In genomic region chr20:41095110-41095969, GRCh38 we compare ENCODE assay signal across 8 cellular contexts. TPM values are rescaled to one million over a fixed set of nuclear protein-coding genes. Genes with fewer than 3 reads are reported as not detected.
DNase-seq lines count a peak whose midpoint lies in the region; ATAC-seq, FAIRE-seq and TF ChIP-seq lines count a peak whose summit lies in the region.

No MANE protein-coding gene starts in this region.

- H3K27me3 ChIP-seq in bronchial epithelial cell (ENCODE audit: control insufficient read depth, insufficient read depth, low read length) (no peaks in the 10 kb centered on the region), keratinocyte (ENCODE audit: control insufficient read depth, extremely low read depth, insufficient read depth, low read length) (no peaks in the 10 kb centered on the region)

- H3K4me3 ChIP-seq in bronchial epithelial cell (ENCODE audit: low read depth, low read length): no peak overlapping the region
- no peak overlapping the region for H3K4me3 ChIP-seq in keratinocyte (ENCODE audit: control insufficient read depth in 2 of 3, extremely low read depth in 1 of 3, insufficient read depth in 2 of 3, low read depth in 1 of 3, low read length in 3 of 3)

- H3K4me2 ChIP-seq in keratinocyte (ENCODE audit: control insufficient read depth, extremely low read depth, insufficient read depth, low read depth, low read length): no peak overlapping the region

- no peak for ATAC-seq in GM19035 (IDR thresholded peaks at IDR 0.05; ENCODE audit: unreplicated experiment)

- peak; percentile 4 for DNase-seq in NK-92 treated with Interleukin-12 subunit alpha and Interleukin-12 subunit beta, amount 100 ng/mL, for 24 hours (lab: John Stamatoyannopoulos, UW)
- DNase-seq in NK-92 (lab: John Stamatoyannopoulos, UW; ENCODE audit: unreplicated experiment) (no peak), NCI-H2081 treated with DMSO at 0.1 percent for 48 hours (lab: John Stamatoyannopoulos, UW) (peak; percentile 9), bronchial epithelial cell (ENCODE audit: low read depth) (peak; percentile 49), keratinocyte (ENCODE audit: low read depth, low spot score) (no peak)
- peak; percentile 45 to 50 for DNase-seq in stimulated activated CD4-positive, alpha-beta T cell treated with anti-CD3 and anti-CD28 coated beads, Interleukin-4, amount 100 ng/mL, for 4 hours

- no peaks in the 10 kb centered on the region for H3K79me2 ChIP-seq in keratinocyte (ENCODE audit: control insufficient read depth, insufficient read depth, low read length)

- no peaks in the 10 kb centered on the region for H3K9me1 ChIP-seq in keratinocyte (ENCODE audit: control insufficient read depth, extremely low read depth, insufficient read depth, low read length)

- peaks cover 2% of the 10 kb centered on the region for H4K20me1 ChIP-seq in keratinocyte (ENCODE audit: control insufficient read depth, extremely low read depth, insufficient read depth, low read length)

- H3K9ac ChIP-seq in keratinocyte (ENCODE audit: control insufficient read depth, extremely low read depth, insufficient read depth, low read length): no peak overlapping the region

- no peaks in the 10 kb centered on the region for H3K9me3 ChIP-seq in keratinocyte (ENCODE audit: control insufficient read depth, low read depth, low read length)

- no peak overlapping the region for H2AFZ ChIP-seq in keratinocyte (ENCODE audit: control insufficient read depth, low read length)

- H3K27ac ChIP-seq in VCaP (peak overlapping the region; percentile 12; the same call in 1 of the 2 replicates), keratinocyte (ENCODE audit: control insufficient read depth, insufficient read depth, low read length) (no peak overlapping the region)

- H3K4me1 ChIP-seq in keratinocyte (ENCODE audit: control insufficient read depth, extremely low read depth, insufficient read depth, low read length): no peaks in the 10 kb centered on the region

- H3K36me3 ChIP-seq in bronchial epithelial cell (ENCODE audit: control insufficient read depth, insufficient read depth, low read length) (peaks cover 24% of the 10 kb centered on the region), keratinocyte (ENCODE audit: control insufficient read depth in 2 of 2, extremely low read depth in 1 of 2, insufficient read depth in 2 of 2, low read length in 2 of 2) (peaks cover 35 to 49% of the 10 kb centered on the region in 2 experiments)

- dilution Hi-C loops in keratinocyte (cut with MboI; ENCODE audit: extremely low pct_ligation_motif_present, low sequenced_read_pairs): no loop called here

- peak; percentile 98 for TF ChIP-seq CTCF in VCaP (conservative IDR thresholded peaks at IDR 0.05)
- peak; percentile 68 for TF ChIP-seq CTCF in bronchial epithelial cell (IDR thresholded peaks at IDR 0.05; ENCODE audit: insufficient read depth, low read length, severe bottlenecking)
- TF ChIP-seq CTCF in keratinocyte (optimal IDR thresholded peaks at IDR 0.05 in 1 of 3, IDR thresholded peaks at IDR 0.05 in 1 of 3, conservative IDR thresholded peaks at IDR 0.05 in 1 of 3; ENCODE audit: extremely low read depth in 1 of 3, insufficient read depth in 2 of 3, low read length in 3 of 3): peak; percentile 70 to 79 (median 78)

- no peak for FAIRE-seq in bronchial epithelial cell (lab: Jason Lieb, UNC)
- FAIRE-seq in keratinocyte (lab: Jason Lieb, UNC): no peak

RNA-seq across cellular contexts. Expression of gene PLCG1, which starts 42.0 kb away (rescaled TPM):
- 20.8 and 32.1 TPM in 2 replicates for total RNA-seq in bronchial epithelial cell
- 38.4 to 54.1 TPM (median 41.5 TPM) in 3 replicates for polyA plus RNA-seq in keratinocyte
- polyA plus RNA-seq in keratinocyte (2011; ENCODE audit: low read depth): 10.7 TPM
- polyA plus RNA-seq in keratinocyte (2011; cell fraction: cytosol; rRNA removed): 23.0 and 28.7 TPM in 2 replicates
- 196 and 248 TPM in 2 replicates for polyA plus RNA-seq in keratinocyte (2011; cell fraction: nucleus; rRNA removed)
- 25.4 and 40.6 TPM in 2 replicates for polyA plus RNA-seq in keratinocyte (2012; ENCODE audit: low replicate concordance)
- 75.0 to 143 TPM (median 82.5 TPM) in 3 replicates for polyA minus RNA-seq in keratinocyte
- 36.3 TPM for polyA minus RNA-seq in keratinocyte (2011; cell fraction: cytosol; rRNA and poly(A)+ RNA removed)
- 83.8 and 89.8 TPM in 2 replicates for polyA minus RNA-seq in keratinocyte (2011; cell fraction: nucleus; rRNA and poly(A)+ RNA removed)

Comparison
In these comparisons a context has a peak if more than half of its experiments do, and no peak if none do; other contexts are left out.
1. DNase-seq: peak in NK-92 treated with Interleukin-12 subunit alpha and Interleukin-12 subunit beta, amount 100 ng/mL, for 24 hours (single experiment), NCI-H2081 treated with DMSO at 0.1 percent for 48 hours (single experiment), bronchial epithelial cell (single experiment) and stimulated activated CD4-positive, alpha-beta T cell treated with anti-CD3 and anti-CD28 coated beads, Interleukin-4, amount 100 ng/mL, for 4 hours (2 of 2); none in NK-92 (single experiment) and keratinocyte (single experiment).
2. Peak in every context shown above with its lines, with median percentiles within 50 percentile points of each other: CTCF ChIP-seq.